ENCODE assay signal across 15 cellular contexts in the genomic region with DNA sequence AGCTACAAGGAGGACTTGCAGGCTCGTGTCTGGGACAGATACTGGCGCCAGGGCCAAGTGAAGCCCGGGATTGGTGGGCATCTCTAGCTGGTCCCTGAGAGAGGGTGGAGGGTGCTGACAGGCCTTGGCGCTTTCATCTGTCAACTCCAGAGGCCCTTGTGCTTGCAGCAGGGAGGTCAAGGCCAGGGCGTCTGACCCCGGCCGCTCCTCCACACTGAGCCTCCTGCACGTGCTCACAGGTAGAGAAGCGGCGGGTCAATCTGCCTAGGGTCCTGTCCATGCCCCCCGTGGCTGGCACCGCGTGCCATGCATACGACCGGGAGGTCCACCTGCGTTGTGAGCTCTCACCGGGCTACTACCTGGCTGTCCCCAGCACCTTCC. TPM values are rescaled to one million over a fixed set of nuclear protein-coding genes. Genes with fewer than 3 reads are reported as not detected.
DNase-seq lines count a peak whose midpoint lies in the region; ATAC-seq and TF ChIP-seq lines count a peak whose summit lies in the region.
"Had no signal": no experiment of that assay in that cellular context is flagged by ENCODE, and none has a peak within 500 bp of the region (broad histone marks: within the 10 kb centered on the region; RNA-seq: fewer than 3 reads in every experiment).

No MANE protein-coding gene starts in this region.

- TF ChIP-seq CTCF in heart right ventricle (IDR thresholded peaks at IDR 0.05) (no peak), uterus (IDR thresholded peaks at IDR 0.05) (no peak), body of pancreas (IDR thresholded peaks at IDR 0.05) (no peak)

- no peak overlapping the region for H3K14ac ChIP-seq in trophoblast cell (ENCODE audit: low read length)

- H3K9ac ChIP-seq in trophoblast cell (ENCODE audit: low read length) = no peak overlapping the region

- H3K4me2 ChIP-seq in trophoblast cell (ENCODE audit: low read length) = no peak overlapping the region

- H3K18ac ChIP-seq in trophoblast cell (ENCODE audit: low read length) = no peak overlapping the region

- peak in 7 of 8 donors; percentile 6 to 30 (median 17) for ATAC-seq in heart right ventricle
- no peak for ATAC-seq in body of pancreas

- TF ChIP-seq POLR2A in uterus (IDR thresholded peaks at IDR 0.05) (no peak), body of pancreas (IDR thresholded peaks at IDR 0.05) (no peak)

- H2BK120ac ChIP-seq in trophoblast cell (ENCODE audit: insufficient read depth, low read length, poor library complexity) = no peak overlapping the region

- no peak overlapping the region for H2BK12ac ChIP-seq in trophoblast cell (ENCODE audit: low read length)

- H3K4me3 ChIP-seq in heart right ventricle = peak overlapping the region in 1 of 10 donors; percentile 3
- peak overlapping the region; percentile 30 for H3K4me3 ChIP-seq in trophoblast cell (ENCODE audit: low read depth, low read length)
- H3K4me3 ChIP-seq in uterus = no peak overlapping the region
- H3K4me3 ChIP-seq in body of pancreas = no peak overlapping the region
- H3K4me3 ChIP-seq: GM12878 had no signal

- no peak overlapping the region for H4K12ac ChIP-seq in trophoblast cell (ENCODE audit: low read depth, low read length)

- H3K36me3 ChIP-seq in heart right ventricle = peaks cover 0 to 90% (median 8%) of the 10 kb centered on the region in 9 donors
- peaks cover 41 to 46% of the 10 kb centered on the region in 2 experiments for H3K36me3 ChIP-seq in trophoblast cell (ENCODE audit: control insufficient read depth in 1 of 2, insufficient read depth in 2 of 2, low read length in 2 of 2)
- H3K36me3 ChIP-seq in uterus = no peaks in the 10 kb centered on the region
- H3K36me3 ChIP-seq in body of pancreas (replicated peaks in 1 of 2; ENCODE audit: insufficient read depth in 1 of 2, low read depth in 2 of 2) = peaks cover 0 to 6% of the 10 kb centered on the region in 2 donors

- H3K9me3 ChIP-seq in heart right ventricle (no peaks in the 10 kb centered on the region), trophoblast cell (ENCODE audit: insufficient read depth, low read depth, low read length) (peaks cover 5% of the 10 kb centered on the region), uterus (no peaks in the 10 kb centered on the region), body of pancreas (no peaks in the 10 kb centered on the region)

- no peak overlapping the region for H3K4ac ChIP-seq in trophoblast cell (ENCODE audit: low read depth, low read length)

- 54 to 71% methylated on average over 17 of the region's 17 CpGs for WGBS in heart right ventricle, 2 donors
- WGBS in trophoblast cell (ENCODE audit: extremely low coverage, insufficient coverage, insufficient read length) = no CpG with 5 or more reads among the region's 17 CpGs
- 84 to 91% methylated on average over 7 to 17 of the region's 17 CpGs for WGBS in body of pancreas, 2 donors

- no peak overlapping the region for H2AFZ ChIP-seq in trophoblast cell (ENCODE audit: insufficient read depth, low read length, poor library complexity)

- intact Hi-C loops in heart right ventricle (cut with DNase I) (loop anchor here in 1 of 10 donors (5.0 kb wide), 1 partner anchor 34 kb away; the partner anchor contains the start of gene DUSP28), uterus (cut with DNase I; ENCODE audit: low total_unique reads) (no loop called here), body of pancreas (cut with DNase I) (no loop called here)

- no peak overlapping the region for H3K23ac ChIP-seq in trophoblast cell (ENCODE audit: low read length)

- H3K27me3 ChIP-seq in heart right ventricle (no peaks in the 10 kb centered on the region), trophoblast cell (ENCODE audit: insufficient read depth, low read length) (no peaks in the 10 kb centered on the region), uterus (no peaks in the 10 kb centered on the region), body of pancreas (no peaks in the 10 kb centered on the region)
- H3K27me3 ChIP-seq: brain microvascular endothelial cell had no signal

- H4K8ac ChIP-seq in trophoblast cell (ENCODE audit: low read depth, low read length) = no peak overlapping the region

- no peaks in the 10 kb centered on the region for H3K79me1 ChIP-seq in trophoblast cell (ENCODE audit: low read length)

- H3K27ac ChIP-seq in heart right ventricle (peak overlapping the region in 9 of 10 donors; percentile 14 to 79 (median 67)), trophoblast cell (ENCODE audit: low read depth, low read length) (no peak overlapping the region), uterus (no peak overlapping the region), body of pancreas (no peak overlapping the region)
- H3K27ac ChIP-seq: brain microvascular endothelial cell had no signal

- H3K4me1 ChIP-seq in heart right ventricle (peaks cover 3 to 46% (median 20%) of the 10 kb centered on the region in 9 donors), trophoblast cell (ENCODE audit: control insufficient read depth in 1 of 2, insufficient read depth in 2 of 2, low read length in 2 of 2) (no peaks in the 10 kb centered on the region), uterus (no peaks in the 10 kb centered on the region), body of pancreas (no peaks in the 10 kb centered on the region)

- no peak overlapping the region for H4K91ac ChIP-seq in trophoblast cell (ENCODE audit: low read depth, low read length)

- no peak overlapping the region for H2AK5ac ChIP-seq in trophoblast cell (ENCODE audit: low read length)

- no peaks in the 10 kb centered on the region for H3K79me2 ChIP-seq in trophoblast cell (ENCODE audit: control insufficient read depth, insufficient read depth, low read length, poor library complexity)

- no peak overlapping the region for H2BK5ac ChIP-seq in trophoblast cell (ENCODE audit: low read depth, low read length, poor library complexity)

- DNase-seq in stimulated activated CD4-positive, alpha-beta T cell treated with anti-CD3 and anti-CD28 coated beads, Interleukin-15, amount 100 ng/mL, for 24 hours = peak; percentile 0
- DNase-seq in stimulated activated CD4-positive, alpha-beta T cell treated with anti-CD3 and anti-CD28 coated beads, Interleukin-2, amount 100 ng/mL, for 24 hours = no peak
- DNase-seq in heart right ventricle = no peak
- no peak for DNase-seq in trophoblast cell
- peak; percentile 13 to 16 for DNase-seq in uterus
- no peak for DNase-seq in NCI-H446 (lab: John Stamatoyannopoulos, UW)
- no peak for DNase-seq in SKM-1 treated with dmso at 0.1 percent for 144 hours (lab: John Stamatoyannopoulos, UW; ENCODE audit: unreplicated experiment)
- no peak for DNase-seq in body of pancreas
- DNase-seq: activated B cell treated with CpG ODN at 0.5 μM for 24 hours, DMS79, NCI-H1048, NCI-H187 treated with DMSO at 0.1 percent for 48 hours had no signal

RNA-seq across cellular contexts. Expression of gene CAPN10, which starts 9.5 kb away (rescaled TPM):
- total RNA-seq in heart right ventricle (10 to 100 TPM; 16.8 to 73.8 (median 21.0) TPM), uterus (10 to 100 TPM in 3 of 4 donors, 1 to 10 TPM in 1; 2.8 to 39.6 (median 21.6) TPM), body of pancreas (10 to 100 TPM; 16.3 to 34.3 TPM)
- polyA plus RNA-seq in heart right ventricle = 10 to 100 TPM; 19.1 to 89.5 TPM
- 13.6 and 13.9 TPM in 2 replicates for polyA plus RNA-seq in trophoblast cell (2013)

RNA-seq across cellular contexts. Expression of gene RNPEPL1, which starts 27.8 kb away (rescaled TPM):
- total RNA-seq in heart right ventricle = 100 to 1,000 TPM in 2 of 10 donors, 10 to 100 TPM in 8; 62.8 to 116 (median 73.3) TPM
- 100 to 1,000 TPM in 1 of 2 donors, 10 to 100 TPM in 1; 76.7 to 247 TPM for polyA plus RNA-seq in heart right ventricle
- 43.3 and 44.3 TPM in 2 replicates for polyA plus RNA-seq in trophoblast cell (2013)
- 10 to 100 TPM in 2 of 4 donors, 1 to 10 TPM in 2; 7.2 to 38.7 (median 14.4) TPM for total RNA-seq in uterus
- total RNA-seq in body of pancreas = 100 to 1,000 TPM in 1 of 2 donors, 10 to 100 TPM in 1; 63.3 to 162 TPM

RNA-seq across cellular contexts. Expression of gene GPR35, which starts 29.2 kb away (rescaled TPM):
- 1 to 10 TPM in 4 of 10 donors, under 1 TPM in 6; 0.40 to 2.1 (median 0.86) TPM for total RNA-seq in heart right ventricle
- polyA plus RNA-seq in heart right ventricle = 1 to 10 TPM; 1.4 to 5.2 TPM
- polyA plus RNA-seq in trophoblast cell (2013) = 0.68 and 0.96 TPM in 2 replicates
- 1 to 10 TPM in 2 of 4 donors, under 1 TPM in 1, not detected in 1; 0.51 to 7.9 (median 1.7) TPM for total RNA-seq in uterus
- total RNA-seq in body of pancreas = 1 to 10 TPM in 1 of 2 donors, under 1 TPM in 1; 0.33 to 3.4 TPM
- total RNA-seq: H1 had no signal

RNA-seq across cellular contexts. Expression of gene DUSP28, which starts 35.9 kb away (rescaled TPM):
- total RNA-seq in heart right ventricle = 10 to 100 TPM; 10.6 to 22.1 (median 15.4) TPM
- 1 to 10 TPM; 4.7 to 7.3 TPM for polyA plus RNA-seq in heart right ventricle
- polyA plus RNA-seq in trophoblast cell (2013) = 3.2 and 3.3 TPM in 2 replicates
- total RNA-seq in uterus = 1 to 10 TPM in 3 of 4 donors, under 1 TPM in 1; 0.26 to 3.7 (median 2.6) TPM
- total RNA-seq in body of pancreas = 1 to 10 TPM; 4.7 to 6.6 TPM

RNA-seq across cellular contexts. Expression of gene ANKMY1, which starts 38.3 kb away (rescaled TPM):
- 1 to 10 TPM; 3.8 to 7.8 (median 5.3) TPM for total RNA-seq in heart right ventricle
- polyA plus RNA-seq in heart right ventricle = 10 to 100 TPM in 1 of 2 donors, 1 to 10 TPM in 1; 1.9 to 15.6 TPM
- polyA plus RNA-seq in trophoblast cell (2013) = 4.7 and 5.0 TPM in 2 replicates
- 10 to 100 TPM; 13.3 to 40.8 (median 22.0) TPM for total RNA-seq in uterus
- total RNA-seq in body of pancreas = 10 to 100 TPM; 17.9 to 26.0 TPM

Comparison
In these comparisons a context has a peak if more than half of its experiments do, and no peak if none do; other contexts are left out.
1. DNase-seq: peak in stimulated activated CD4-positive, alpha-beta T cell treated with anti-CD3 and anti-CD28 coated beads, Interleukin-15, amount 100 ng/mL, for 24 hours (single experiment) and uterus (2 of 2); none in stimulated activated CD4-positive, alpha-beta T cell treated with anti-CD3 and anti-CD28 coated beads, Interleukin-2, amount 100 ng/mL, for 24 hours (0 of 2), heart right ventricle (0 of 2), trophoblast cell (0 of 2), NCI-H446 (0 of 2), SKM-1 treated with dmso at 0.1 percent for 144 hours (single experiment) and body of pancreas (0 of 4).
2. H3K27ac ChIP-seq: peak in heart right ventricle (9 of 10); none in trophoblast cell (single experiment), uterus (0 of 2) and body of pancreas (0 of 4).